ENCODE assay signal across 8 cellular contexts in the genomic region with DNA sequence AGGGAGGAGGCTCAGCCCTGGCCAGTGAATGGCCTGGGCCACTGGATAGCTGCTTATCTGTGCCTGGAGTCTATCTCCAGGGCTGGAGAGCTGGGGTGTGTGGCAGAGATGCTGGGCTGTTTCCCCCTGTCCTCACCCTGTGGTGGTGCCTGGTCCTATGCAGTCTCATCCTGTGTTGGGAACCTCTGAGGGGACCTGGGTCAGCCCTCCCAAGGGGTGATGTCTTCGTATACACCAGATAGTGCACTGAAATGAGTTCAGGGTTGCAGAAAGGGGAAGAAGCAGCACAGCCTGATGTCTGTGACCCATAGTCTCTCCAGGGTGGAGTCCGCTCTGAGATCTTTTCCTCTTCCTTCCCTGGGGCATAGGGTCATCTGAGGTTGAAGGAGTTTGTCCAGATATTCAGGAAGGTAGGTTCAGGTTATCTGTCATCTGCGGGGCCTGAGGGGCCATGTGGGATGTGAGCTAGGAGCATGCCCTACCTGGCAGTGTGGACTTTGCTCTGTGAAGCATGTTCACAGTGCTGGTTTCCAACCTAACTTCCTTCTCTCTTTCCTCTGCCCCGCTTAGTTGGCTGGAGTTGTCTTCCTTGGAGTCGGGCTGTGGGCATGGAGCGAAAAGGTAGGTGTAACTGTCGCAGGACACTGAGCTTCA. TPM values are rescaled to one million over a fixed set of nuclear protein-coding genes. Genes with fewer than 3 reads are reported as not detected.
DNase-seq lines count a peak whose midpoint lies in the region; ATAC-seq, FAIRE-seq and TF ChIP-seq lines count a peak whose summit lies in the region.

No MANE protein-coding gene starts in this region.

- H3K4me1 Mint-ChIP-seq in MCF 10A (ENCODE audit: insufficient read depth, unreplicated experiment), result peaks cover 68% of the 10 kb centered on the region
- peaks cover 77% of the 10 kb centered on the region for H3K4me1 Mint-ChIP-seq in chondrocyte (ENCODE audit: low read depth)
- peaks cover 51% of the 10 kb centered on the region for H3K4me1 Mint-ChIP-seq in memory B cell

- intact Hi-C loops in MCF 10A (cut with micrococcal nuclease) (no loop called here), mammary epithelial cell (cut with micrococcal nuclease) (loop anchor here (2.0 kb wide), 1 partner anchor 51 kb away; no protein-coding TSS in a partner anchor), vagina (cut with DNase I) (loop anchor here (5.0 kb wide), 2 partner anchors 57 to 122 kb away; no protein-coding TSS in a partner anchor)

- H3K9me3 Mint-ChIP-seq in MCF 10A (ENCODE audit: unreplicated experiment) (no peaks in the 10 kb centered on the region), chondrocyte (ENCODE audit: low read depth) (no peaks in the 10 kb centered on the region), memory B cell (no peaks in the 10 kb centered on the region)

- FAIRE-seq in RCC 7860 (lab: Jason Lieb, UNC), result no peak

- peaks cover 82% of the 10 kb centered on the region for H3K79me2 ChIP-seq in mammary epithelial cell (ENCODE audit: insufficient read depth, low read length)

- DNase-seq in MCF 10A (ENCODE audit: unreplicated experiment) (no peak), mammary epithelial cell (no peak), chondrocyte (ENCODE audit: low spot score) (no peak), memory B cell (ENCODE audit: low spot score in 2 of 2) (no peak), vagina (ENCODE audit: extremely low spot score in 2 of 2) (no peak), amniotic stem cell (lab: John Stamatoyannopoulos, UW) (no peak), AG08395 (ENCODE audit: low spot score) (no peak), RCC 7860 (ENCODE audit: low spot score) (no peak)

- H3K27me3 Mint-ChIP-seq in MCF 10A (ENCODE audit: insufficient read depth, unreplicated experiment) (no peaks in the 10 kb centered on the region), chondrocyte (ENCODE audit: low read depth) (no peaks in the 10 kb centered on the region), memory B cell (no peaks in the 10 kb centered on the region)

- no peak for TF ChIP-seq CTCF in MCF 10A (IDR thresholded peaks at IDR 0.05; ENCODE audit: unreplicated experiment)
- no peak for TF ChIP-seq CTCF in mammary epithelial cell (conservative IDR thresholded peaks at IDR 0.05 in 1 of 2, IDR thresholded peaks at IDR 0.05 in 1 of 2; ENCODE audit: extremely low read depth in 1 of 2, insufficient read depth in 1 of 2, low read depth in 1 of 2, low read length in 2 of 2)
- TF ChIP-seq CTCF in chondrocyte (IDR thresholded peaks at IDR 0.05), result no peak
- TF ChIP-seq CTCF in vagina (IDR thresholded peaks at IDR 0.05), result no peak

- H3K36me3 ChIP-seq in mammary epithelial cell (ENCODE audit: insufficient read depth, low read length) (peaks cover 2% of the 10 kb centered on the region), vagina (peaks cover 0 to 17% of the 10 kb centered on the region in 2 donors)

- H3K27ac ChIP-seq in mammary epithelial cell (ENCODE audit: insufficient read depth, low read depth, low read length), result no peak overlapping the region
- H3K27ac ChIP-seq in vagina, result peak overlapping the region; percentile 79

- BruUV-seq in MCF 10A (replicated peaks; lab: Mats Ljungman, UMichigan) (no TSS peak), mammary epithelial cell (replicated peaks; lab: Mats Ljungman, UMichigan) (no TSS peak)

- CTCF ChIA-PET in MCF 10A (lab: Yijun Ruan, JAX) (interaction anchor here (0.7 to 21.4 kb wide), 18 partner anchors 8 to 145 kb away, joined by 3 to 923 read pairs (median 12); partner anchors contain the start of gene TSPAN14), mammary epithelial cell (lab: Charles Lee; ENCODE audit: low non-redundant PET) (interaction anchor here (0.7 to 1.0 kb wide), 2 partner anchors 91 to 601 kb away, joined by 3 read pairs; no protein-coding TSS in a partner anchor)

- ATAC-seq in memory B cell (ENCODE audit: low read depth), result no peak

- no peak for TF ChIP-seq POLR2A in vagina (IDR thresholded peaks at IDR 0.05)

- H3K4me3 Mint-ChIP-seq in MCF 10A (ENCODE audit: unreplicated experiment) (no peak overlapping the region), chondrocyte (ENCODE audit: unreplicated experiment) (no peak overlapping the region), memory B cell (no peak overlapping the region)

- H3K27me3 ChIP-seq in mammary epithelial cell (ENCODE audit: insufficient read depth, low read length) (no peaks in the 10 kb centered on the region), vagina (no peaks in the 10 kb centered on the region)

- H3K4me3 ChIP-seq in mammary epithelial cell (replicated peaks in 1 of 3; ENCODE audit: insufficient read depth in 1 of 3, low read depth in 2 of 3, low read length in 3 of 3), result no peak overlapping the region
- no peak overlapping the region for H3K4me3 ChIP-seq in vagina

- POLR2A ChIA-PET in MCF 10A (lab: Yijun Ruan, JAX), result interaction anchor here (0.9 to 11.3 kb wide), 12 partner anchors 20 to 122 kb away, joined by 3 to 205 read pairs (median 6); partner anchors contain the start of gene TSPAN14

- H3K36me3 Mint-ChIP-seq in MCF 10A (ENCODE audit: insufficient read depth, unreplicated experiment) (peaks cover 48% of the 10 kb centered on the region), chondrocyte (ENCODE audit: low read depth) (no peaks in the 10 kb centered on the region), memory B cell (peaks cover 9% of the 10 kb centered on the region)

- H2AFZ ChIP-seq in mammary epithelial cell (ENCODE audit: low read depth, low read length), result no peak overlapping the region

- H3K27ac Mint-ChIP-seq in MCF 10A (ENCODE audit: low read depth, unreplicated experiment) (peak overlapping the region; percentile 86), chondrocyte (ENCODE audit: unreplicated experiment) (peak overlapping the region; percentile 84), memory B cell (peak overlapping the region; percentile 82)

- H3K4me2 ChIP-seq in mammary epithelial cell (ENCODE audit: insufficient read depth, low read depth, low read length), result no peak overlapping the region

- WGBS in mammary epithelial cell (ENCODE audit: low coverage, missing lambda C conversion rate), result 69% methylated on average over 6 of the region's 7 CpGs

- no peak overlapping the region for H3K9ac ChIP-seq in mammary epithelial cell (ENCODE audit: insufficient read depth, low read length)

- dilution Hi-C loops in mammary epithelial cell (cut with HindIII; ENCODE audit: low sequenced_read_pairs), result no loop called here

- H3K4me1 ChIP-seq in mammary epithelial cell (ENCODE audit: insufficient read depth, low read length), result peaks cover 79% of the 10 kb centered on the region
- peaks cover 77% of the 10 kb centered on the region for H3K4me1 ChIP-seq in vagina

- H3K9me3 ChIP-seq in mammary epithelial cell (replicated peaks; ENCODE audit: insufficient read depth, low read length) (no peaks in the 10 kb centered on the region), vagina (no peaks in the 10 kb centered on the region)

- no peaks in the 10 kb centered on the region for H4K20me1 ChIP-seq in mammary epithelial cell (ENCODE audit: insufficient read depth, low read length)

- in situ Hi-C loops in mammary epithelial cell (cut with MboI; ENCODE audit: low sequenced_read_pairs in 2 of 2), result no loop called here

RNA-seq across cellular contexts. Expression of gene SH2D4B, which starts 33.4 kb away (rescaled TPM):
- total RNA-seq in MCF 10A (2022) (not detected in 2 replicates), mammary epithelial cell (under 1 TPM in 1 of 2 donors, not detected in 1; under 0.01 TPM), chondrocyte (0.07 TPM in 1 of 3 replicates, not detected in the others), vagina (not detected)
- polyA plus RNA-seq in mammary epithelial cell, result 0.02 TPM
- polyA minus RNA-seq in mammary epithelial cell, result not detected

RNA-seq across cellular contexts. Expression of gene TSPAN14, which starts 50.2 kb away (rescaled TPM):
- total RNA-seq in MCF 10A (2022) (46.9 and 53.7 TPM in 2 replicates), mammary epithelial cell (100 to 1,000 TPM in 1 of 2 donors, 10 to 100 TPM in 1; 47.8 to 102 TPM), chondrocyte (23.0 to 57.4 TPM (median 53.8 TPM) in 3 replicates), vagina (98.0 TPM)
- polyA plus RNA-seq in mammary epithelial cell, result 97.2 TPM
- polyA minus RNA-seq in mammary epithelial cell, result 85.5 TPM
